Comparison of ENCODE assay signal across 2 cellular contexts in genomic region chr4:82045267-82045666, GRCh38.
TF ChIP-seq lines count a peak whose summit lies in the region.

No MANE protein-coding gene starts in this region.

TF ChIP-seq in IMR-90, 13 proteins besides CTCF, POLR2A, EP300 and RAD21:
- no peak for TF ChIP-seq RFX5 (IDR thresholded peaks at IDR 0.05; ENCODE audit: low read depth, low read length)
- TF ChIP-seq MAFK (IDR thresholded peaks at IDR 0.05; ENCODE audit: low read depth, low read length) = 0 out of 2 replicates have a peak, but pooled peaks have one; percentile 26

TF ChIP-seq in neural cell, 6 proteins besides CTCF, POLR2A, EP300 and RAD21:
- TF ChIP-seq POLR2AphosphoS5 (IDR thresholded peaks at IDR 0.05) = no peak
- no peak for TF ChIP-seq MXI1 (conservative IDR thresholded peaks at IDR 0.05; ENCODE audit: poor library complexity, severe bottlenecking)
- no peak for TF ChIP-seq REST (IDR thresholded peaks at IDR 0.05; ENCODE audit: borderline replicate concordance)
- TF ChIP-seq SMC3 (conservative IDR thresholded peaks at IDR 0.05; ENCODE audit: poor library complexity) = no peak
- no peak for TF ChIP-seq EZH2 (IDR thresholded peaks at IDR 0.05; ENCODE audit: borderline replicate concordance, insufficient read depth, low read length, poor library complexity, severe bottlenecking)
- TF ChIP-seq TAF1 (IDR thresholded peaks at IDR 0.05; ENCODE audit: low read depth) = no peak
TF ChIP-seq in neural cell: peak in this region for 0.
